Comparison of ENCODE assay signal across 31 cellular contexts in the genomic region with DNA sequence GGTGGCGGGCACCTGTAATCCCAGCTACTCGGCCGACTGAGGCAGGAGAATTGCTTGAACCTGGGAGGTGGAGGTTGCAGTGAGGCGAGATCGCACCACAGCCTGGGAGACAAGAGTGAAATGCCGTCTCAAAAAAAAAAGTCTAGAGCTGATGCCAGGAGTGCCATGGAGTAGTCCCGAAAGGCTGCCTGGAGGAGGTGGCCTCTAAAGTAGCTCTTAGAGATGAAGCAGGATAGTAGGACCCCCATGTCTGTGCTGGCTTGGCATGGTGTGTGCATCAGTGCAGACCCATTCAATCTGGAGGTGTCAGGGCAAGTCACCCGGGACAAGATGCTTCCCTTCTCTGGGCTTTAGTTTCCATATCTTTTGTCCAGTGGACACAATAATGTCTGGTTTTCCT. TPM values are rescaled to one million over a fixed set of nuclear protein-coding genes. Genes with fewer than 3 reads are reported as not detected.
"Had no signal": no experiment of that assay in that cellular context is flagged by ENCODE, and none has a peak within 500 bp of the region (broad histone marks: within the 10 kb centered on the region; RNA-seq: fewer than 3 reads in every experiment).

No MANE protein-coding gene starts in this region.

- ATAC-seq: activated CD8-positive, alpha-beta T cell treated with anti-CD3 and anti-CD28 coated beads for 36 hours; activated T-cell treated with anti-CD3 and anti-CD28 coated beads, Interleukin-2, amount 50 U/mL, for 72 hours; activated T-helper 17 cell treated with anti-CD3 and anti-CD28 coated beads, Interleukin-2, amount 50 U/mL, for 72 hours; Panc1; SK-N-SH treated with all-trans-retinoic acid at 6 μM for 48 hours; T-cell had no signal

- H3K27ac ChIP-seq: ascending aorta, cardiac muscle cell, VCaP had no signal

- H3K4me3 ChIP-seq: ascending aorta, cardiac muscle cell, MG63 had no signal

- H3K36me3 ChIP-seq: ascending aorta, cardiac muscle cell, MG63 had no signal

- H3K36me3 Mint-ChIP-seq: activated naive CD8-positive, alpha-beta T cell treated with anti-CD3 and anti-CD28 coated beads, Interleukin-2, amount 10 ng/mL, durations not matched to agents 7 days and 5 days had no signal

- H3K4me3 Mint-ChIP-seq: activated B cell treated with CpG ODN at 0.5 μM for 24 hours; activated CD8-positive, alpha-beta T cell treated with anti-CD3 and anti-CD28 coated beads for 36 hours; activated naive CD4-positive, alpha-beta T cell treated with anti-CD3 and anti-CD28 coated beads, Interleukin-2, amount 50 U/mL, for 24 hours; activated naive CD8-positive, alpha-beta T cell treated with anti-CD3 and anti-CD28 coated beads, Interleukin-2, amount 10 ng/mL, durations not matched to agents 7 days and 5 days; activated T-cell treated with anti-CD3 and anti-CD28 coated beads, Interleukin-2, amount 50 U/mL, for 72 hours; activated T-helper 17 cell treated with anti-CD3 and anti-CD28 coated beads, Interleukin-2, amount 50 U/mL, for 72 hours; T-cell had no signal

- H3K9me3 ChIP-seq: ascending aorta, MG63 had no signal

- H3K9me3 Mint-ChIP-seq: activated B cell treated with CpG ODN at 0.5 μM for 24 hours; activated CD8-positive, alpha-beta T cell treated with anti-CD3 and anti-CD28 coated beads for 36 hours; activated naive CD4-positive, alpha-beta T cell treated with anti-CD3 and anti-CD28 coated beads, Interleukin-2, amount 50 U/mL, for 24 hours; activated naive CD8-positive, alpha-beta T cell treated with anti-CD3 and anti-CD28 coated beads, Interleukin-2, amount 10 ng/mL, durations not matched to agents 7 days and 5 days; activated T-cell treated with anti-CD3 and anti-CD28 coated beads, Interleukin-2, amount 50 U/mL, for 72 hours; activated T-helper 17 cell treated with anti-CD3 and anti-CD28 coated beads, Interleukin-2, amount 50 U/mL, for 72 hours; T-cell had no signal

- H3K27ac Mint-ChIP-seq: activated B cell treated with CpG ODN at 0.5 μM for 24 hours; activated CD8-positive, alpha-beta T cell treated with anti-CD3 and anti-CD28 coated beads for 36 hours; activated naive CD4-positive, alpha-beta T cell treated with anti-CD3 and anti-CD28 coated beads, Interleukin-2, amount 50 U/mL, for 24 hours; activated naive CD8-positive, alpha-beta T cell treated with anti-CD3 and anti-CD28 coated beads, Interleukin-2, amount 10 ng/mL, durations not matched to agents 7 days and 5 days; activated T-cell treated with anti-CD3 and anti-CD28 coated beads, Interleukin-2, amount 50 U/mL, for 72 hours had no signal

- H3K27me3 Mint-ChIP-seq: activated B cell treated with CpG ODN at 0.5 μM for 24 hours; activated naive CD4-positive, alpha-beta T cell treated with anti-CD3 and anti-CD28 coated beads, Interleukin-2, amount 50 U/mL, for 24 hours; activated T-helper 17 cell treated with anti-CD3 and anti-CD28 coated beads, Interleukin-2, amount 50 U/mL, for 72 hours; T-cell had no signal

- H3K4me1 ChIP-seq: ascending aorta had no signal

- H3K27me3 ChIP-seq: ascending aorta, cardiac muscle cell, MG63 had no signal

- DNase-seq: activated B cell treated with CpG ODN at 0.5 μM for 24 hours; activated CD4-positive, alpha-beta T cell treated with anti-CD3 and anti-CD28 coated beads for 48 hours; activated CD4-positive, CD25-positive, alpha-beta regulatory T cell treated with anti-CD3 and anti-CD28 coated beads, Interleukin-2, amount 50 U/mL, for 72 hours; activated CD8-positive, alpha-beta T cell treated with anti-CD3 and anti-CD28 coated beads for 36 hours; activated effector memory CD4-positive, alpha-beta T cell treated with anti-CD3 and anti-CD28 coated beads, Interleukin-2, amount 50 U/mL, for 16 hours; activated naive CD4-positive, alpha-beta T cell; activated naive CD8-positive, alpha-beta T cell treated with anti-CD3 and anti-CD28 coated beads, Interleukin-2, amount 10 ng/mL, durations not matched to agents 7 days and 5 days; activated T-cell treated with anti-CD3 and anti-CD28 coated beads, Interleukin-2, amount 50 U/mL, for 1 hour; activated T-cell treated with anti-CD3 and anti-CD28 coated beads, Interleukin-2, amount 50 U/mL, for 72 hours; Karpas-422; KBM-7; MG63; NCI-H1048; NCI-H1105 treated with DMSO at 0.1 percent for 48 hours; NCI-H1436; NCI-H1930; NCI-H2081 treated with DMSO at 0.1 percent for 48 hours; NCI-H226; RPMI8226; SIG-M5; T-cell; T-helper 2 cell; T-helper 9 cell had no signal

RNA-seq across cellular contexts. Expression of gene CCDC92B, which starts 53.1 kb away (rescaled TPM):
- total RNA-seq: activated B cell treated with CpG ODN at 0.5 μM for 24 hours; activated CD8-positive, alpha-beta memory T cell treated with anti-CD3 and anti-CD28 coated beads for 36 hours; ascending aorta had no signal
